Comparison of ENCODE assay signal across 8 cellular contexts in the genomic region with DNA sequence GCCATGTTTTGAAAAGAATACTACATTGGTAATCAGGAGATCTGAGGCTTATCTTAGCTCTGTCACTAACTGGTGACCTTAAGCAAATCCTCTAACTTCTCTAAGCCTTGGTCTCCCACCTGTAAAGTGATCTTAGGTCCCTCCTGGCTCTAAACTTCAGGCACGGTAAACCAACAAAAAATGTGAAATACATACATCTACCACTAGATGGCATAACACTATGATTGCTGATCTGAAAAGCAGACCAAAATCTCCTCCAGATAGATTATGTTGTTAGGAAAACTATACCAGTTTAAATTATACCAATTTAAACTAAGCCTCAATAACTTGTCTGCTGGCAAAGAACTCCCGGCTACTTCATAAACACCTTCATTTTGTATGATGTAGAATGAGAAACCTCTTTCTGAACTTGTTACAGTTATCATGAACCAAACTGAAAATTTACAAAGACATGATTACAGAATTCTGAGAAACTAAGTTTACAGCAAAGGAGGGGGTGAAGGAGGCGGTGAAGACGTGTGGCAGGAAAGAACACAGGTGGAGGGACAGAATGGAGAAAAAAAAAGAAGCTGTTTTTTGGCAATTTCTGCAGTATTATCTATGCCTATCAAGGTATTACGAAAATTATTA.
DNase-seq lines count a peak whose midpoint lies in the region; FAIRE-seq and TF ChIP-seq lines count a peak whose summit lies in the region.

No MANE protein-coding gene starts in this region.

- H3K27ac Mint-ChIP-seq in HFFc6 = no peak overlapping the region

- FAIRE-seq in bronchial epithelial cell (lab: Jason Lieb, UNC) = no peak

- no peak overlapping the region for H3K4me3 ChIP-seq in bronchial epithelial cell (ENCODE audit: low read depth, low read length)
- no peak overlapping the region for H3K4me3 ChIP-seq in thyroid gland (replicated peaks in 1 of 3)
- H3K4me3 ChIP-seq in MG63 = no peak overlapping the region

- H3K27me3 ChIP-seq in bronchial epithelial cell (ENCODE audit: control insufficient read depth, insufficient read depth, low read length) (no peaks in the 10 kb centered on the region), thyroid gland (no peaks in the 10 kb centered on the region), MG63 (no peaks in the 10 kb centered on the region)

- TF ChIP-seq POLR2A in thyroid gland (IDR thresholded peaks at IDR 0.05) = no peak

- peak; percentile 96 for TF ChIP-seq CTCF in HFFc6 (IDR thresholded peaks at IDR 0.05)
- peak; percentile 50 for TF ChIP-seq CTCF in bronchial epithelial cell (IDR thresholded peaks at IDR 0.05; ENCODE audit: insufficient read depth, low read length, severe bottlenecking)
- peak; percentile 44 to 74 (median 64) for TF ChIP-seq CTCF in thyroid gland (IDR thresholded peaks at IDR 0.05)

- H3K36me3 Mint-ChIP-seq in HFFc6 (ENCODE audit: low read depth) = peaks cover 22% of the 10 kb centered on the region

- H3K4me3 Mint-ChIP-seq in HFFc6 = no peak overlapping the region

- H3K36me3 ChIP-seq in bronchial epithelial cell (ENCODE audit: control insufficient read depth, insufficient read depth, low read length) = no peaks in the 10 kb centered on the region
- no peaks in the 10 kb centered on the region for H3K36me3 ChIP-seq in thyroid gland
- H3K36me3 ChIP-seq in MG63 = 0 out of 2 replicates have a peak, but pooled peaks cover 2% of the 10 kb centered on the region

- peaks cover 2% of the 10 kb centered on the region; the same call in 1 of the 2 replicates for H3K27me3 Mint-ChIP-seq in HFFc6 (ENCODE audit: insufficient read depth)

- WGBS in thyroid gland, 2 donors = 37 to 45% methylated on average over 5 of the region's 5 CpGs

- H3K9me3 ChIP-seq in thyroid gland = no peaks in the 10 kb centered on the region
- peaks cover 19% of the 10 kb centered on the region for H3K9me3 ChIP-seq in MG63

- no peak overlapping the region for H3K27ac ChIP-seq in thyroid gland

- peaks cover 10% of the 10 kb centered on the region for H3K4me1 Mint-ChIP-seq in HFFc6 (ENCODE audit: low read depth)

- intact Hi-C loops in thyroid gland (cut with DNase I) = no loop called here

- H3K4me1 ChIP-seq in thyroid gland = no peaks in the 10 kb centered on the region

- peaks cover 18% of the 10 kb centered on the region for H3K9me3 Mint-ChIP-seq in HFFc6

- DNase-seq in DMS153 treated with DMSO at 0.1 percent for 48 hours (lab: John Stamatoyannopoulos, UW; ENCODE audit: unreplicated experiment) (peak; percentile 65), HFFc6 (peak; percentile 42), NCI-H69 (lab: John Stamatoyannopoulos, UW) (peak; percentile 66), bronchial epithelial cell (ENCODE audit: low read depth) (peak; percentile 64), kidney glomerular epithelial cell (lab: John Stamatoyannopoulos, UW) (peak; percentile 48), thyroid gland (no peak), MG63 (no peak)
- DNase-seq in stimulated activated CD4-positive, alpha-beta T cell treated with anti-CD3 and anti-CD28 coated beads, Interleukin-4, amount 100 ng/mL, for 24 hours = no peak

Comparison
In these comparisons a context has a peak if more than half of its experiments do, and no peak if none do; other contexts are left out.
1. DNase-seq: peak in DMS153 treated with DMSO at 0.1 percent for 48 hours (single experiment), HFFc6 (single experiment), NCI-H69 (single experiment), bronchial epithelial cell (single experiment) and kidney glomerular epithelial cell (single experiment); none in thyroid gland (0 of 2), stimulated activated CD4-positive, alpha-beta T cell treated with anti-CD3 and anti-CD28 coated beads, Interleukin-4, amount 100 ng/mL, for 24 hours (single experiment) and MG63 (single experiment).
2. Peak in every context shown above with its lines, with median percentiles within 50 percentile points of each other: CTCF ChIP-seq.